ENCODE assay signal across 8 cellular contexts in the genomic region with DNA sequence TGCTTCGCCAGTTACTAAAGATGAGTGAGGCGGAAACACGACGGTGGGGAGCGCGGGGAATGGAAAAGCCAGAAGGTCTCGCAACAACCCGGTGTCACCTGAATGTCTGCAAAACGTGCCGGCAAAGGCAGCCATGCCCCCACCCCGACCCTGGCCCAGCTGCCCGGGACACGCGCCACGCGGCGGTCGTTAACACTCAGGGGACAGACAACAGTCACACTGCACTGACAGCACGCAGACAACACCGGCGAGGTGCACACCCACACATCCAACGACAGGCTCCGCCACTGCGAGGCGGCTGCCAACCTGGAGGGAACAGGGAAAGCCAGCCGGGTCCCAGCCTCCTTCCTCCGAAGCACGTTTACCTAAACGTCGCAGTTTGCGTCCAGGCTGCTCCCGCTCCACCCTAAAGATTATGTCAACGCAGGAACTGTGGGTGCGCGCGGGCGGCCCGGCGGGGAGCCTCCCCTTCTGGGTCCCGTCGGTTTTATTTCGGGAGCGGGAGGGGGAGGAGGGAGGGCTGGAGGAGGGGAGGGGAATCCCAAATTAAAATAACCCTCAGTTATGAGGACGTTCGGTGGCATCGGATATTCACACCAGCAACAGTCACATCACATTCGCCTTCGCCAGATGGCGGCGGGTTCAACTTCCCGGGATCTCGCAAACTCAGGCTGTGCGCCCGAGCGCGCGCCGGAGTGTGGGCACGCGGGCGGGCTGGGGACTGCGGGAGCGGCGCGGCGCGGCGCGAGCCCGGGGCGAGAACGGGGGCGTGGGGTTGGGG. TPM values are rescaled to one million over a fixed set of nuclear protein-coding genes. Genes with fewer than 3 reads are reported as not detected.
DNase-seq lines count a peak whose midpoint lies in the region; ATAC-seq and TF ChIP-seq lines count a peak whose summit lies in the region.

No MANE protein-coding gene starts in this region.

- H3K27ac Mint-ChIP-seq in activated naive CD4-positive, alpha-beta T cell treated with anti-CD3 and anti-CD28 coated beads, Interleukin-2, amount 50 U/mL, for 72 hours = peak overlapping the region; percentile 87 to 98
- peak overlapping the region; percentile 77 for H3K27ac Mint-ChIP-seq in progenitor cell of endocrine pancreas

- ATAC-seq in GM19452 (IDR thresholded peaks at IDR 0.05; ENCODE audit: unreplicated experiment) = peak; percentile 6
- ATAC-seq in activated naive CD4-positive, alpha-beta T cell treated with anti-CD3 and anti-CD28 coated beads, Interleukin-2, amount 50 U/mL, for 72 hours = peak; percentile 6 to 33

- H3K4me3 Mint-ChIP-seq in progenitor cell of endocrine pancreas (ENCODE audit: low read depth) = peak overlapping the region; percentile 85

- peaks cover 33% of the 10 kb centered on the region in 2 donors for H3K36me3 Mint-ChIP-seq in activated naive CD4-positive, alpha-beta T cell treated with anti-CD3 and anti-CD28 coated beads, Interleukin-2, amount 50 U/mL, for 72 hours
- H3K36me3 Mint-ChIP-seq in progenitor cell of endocrine pancreas (ENCODE audit: insufficient read depth) = no peaks in the 10 kb centered on the region

- peak; percentile 10; the same call in 1 of the 2 replicates for TF ChIP-seq CTCF in C4-2B (conservative IDR thresholded peaks at IDR 0.05)
- no peak for TF ChIP-seq CTCF in cardiac muscle cell (IDR thresholded peaks at IDR 0.05; ENCODE audit: low read depth, low read length)
- TF ChIP-seq CTCF in progenitor cell of endocrine pancreas (IDR thresholded peaks at IDR 0.05; ENCODE audit: unreplicated experiment) = peak; percentile 17

- no peaks in the 10 kb centered on the region for H3K9me3 Mint-ChIP-seq in activated naive CD4-positive, alpha-beta T cell treated with anti-CD3 and anti-CD28 coated beads, Interleukin-2, amount 50 U/mL, for 72 hours
- no peaks in the 10 kb centered on the region for H3K9me3 Mint-ChIP-seq in progenitor cell of endocrine pancreas (ENCODE audit: low read depth)

- peak in 66 of 76 experiments; percentile 5 to 74 (median 50) for DNase-seq in HUDEP-2 (lab: John Stamatoyannopoulos, UW; ENCODE audit: unreplicated experiment in 76 of 76)
- DNase-seq in SJCRH30 = peak; percentile 31 to 46
- DNase-seq in activated naive CD4-positive, alpha-beta T cell treated with anti-CD3 and anti-CD28 coated beads, Interleukin-2, amount 50 U/mL, for 72 hours (ENCODE audit: low spot score in 2 of 2) = peak; percentile 44 to 73
- DNase-seq in cardiac muscle cell (ENCODE audit: low read depth in 1 of 2, low spot score in 1 of 2) = peak; percentile 66 to 67
- DNase-seq in progenitor cell of endocrine pancreas (ENCODE audit: low spot score, unreplicated experiment) = no peak
- no peak for DNase-seq in HPDE6-E6E7 (ENCODE audit: extremely low spot score)

- no peaks in the 10 kb centered on the region for H3K4me1 ChIP-seq in SJCRH30
- peaks cover 20% of the 10 kb centered on the region for H3K4me1 ChIP-seq in cardiac muscle cell (ENCODE audit: low read depth)

- peaks cover 45% of the 10 kb centered on the region for H3K4me1 Mint-ChIP-seq in progenitor cell of endocrine pancreas (ENCODE audit: low read depth)

- H3K27me3 Mint-ChIP-seq in progenitor cell of endocrine pancreas = peaks cover 13% of the 10 kb centered on the region

- H3K4me3 ChIP-seq in SJCRH30 (peak overlapping the region; percentile 91), cardiac muscle cell (peak overlapping the region; percentile 97)

- H3K27me3 ChIP-seq in SJCRH30 = no peaks in the 10 kb centered on the region
- H3K27me3 ChIP-seq in cardiac muscle cell = peaks cover 58% of the 10 kb centered on the region

- H3K36me3 ChIP-seq in SJCRH30 (no peaks in the 10 kb centered on the region), cardiac muscle cell (no peaks in the 10 kb centered on the region)

- H3K9me3 ChIP-seq in SJCRH30 (replicated peaks) (no peaks in the 10 kb centered on the region), cardiac muscle cell (ENCODE audit: low read depth) (no peaks in the 10 kb centered on the region)

- H3K27ac ChIP-seq in C4-2B (peak overlapping the region; percentile 96), SJCRH30 (peak overlapping the region; percentile 81), cardiac muscle cell (peak overlapping the region; percentile 89)

RNA-seq across cellular contexts. Expression of a gene that starts 0.7 kb away (rescaled TPM):
- 8.7 and 12.2 TPM in 2 replicates for total RNA-seq in SJCRH30 (2014; rRNA removed; shearing (Covaris generic))
- 10 to 100 TPM; 25.9 to 31.6 TPM for total RNA-seq in activated naive CD4-positive, alpha-beta T cell treated with anti-CD3 and anti-CD28 coated beads, Interleukin-2, amount 50 U/mL, for 72 hours
- total RNA-seq in cardiac muscle cell = 11.0 and 21.1 TPM in 2 replicates
- 17.4 and 18.5 TPM in 2 replicates for polyA plus RNA-seq in cardiac muscle cell
- 35.2 and 36.8 TPM in 2 replicates for total RNA-seq in progenitor cell of endocrine pancreas

RNA-seq across cellular contexts. Expression of a gene that starts 2.4 kb away (rescaled TPM):
- 5.5 and 5.7 TPM in 2 replicates for total RNA-seq in SJCRH30 (2014; rRNA removed; shearing (Covaris generic))
- total RNA-seq in activated naive CD4-positive, alpha-beta T cell treated with anti-CD3 and anti-CD28 coated beads, Interleukin-2, amount 50 U/mL, for 72 hours = 10 to 100 TPM in 1 of 2 donors, 1 to 10 TPM in 1; 8.7 to 17.2 TPM
- total RNA-seq in cardiac muscle cell = 10.6 and 13.5 TPM in 2 replicates
- polyA plus RNA-seq in cardiac muscle cell = 5.6 and 6.5 TPM in 2 replicates
- 16.9 and 17.1 TPM in 2 replicates for total RNA-seq in progenitor cell of endocrine pancreas

Comparison
In these comparisons a context has a peak if more than half of its experiments do, and no peak if none do; other contexts are left out.
1. DNase-seq: peak in HUDEP-2 (66 of 76), SJCRH30 (2 of 2), activated naive CD4-positive, alpha-beta T cell treated with anti-CD3 and anti-CD28 coated beads, Interleukin-2, amount 50 U/mL, for 72 hours (2 of 2) and cardiac muscle cell (2 of 2); none in progenitor cell of endocrine pancreas (single experiment) and HPDE6-E6E7 (single experiment).
2. Peak in every context shown above with its lines, with median percentiles within 50 percentile points of each other: H3K27ac ChIP-seq.